2 cellular contexts compared by ENCODE assay signal in the genomic region with DNA sequence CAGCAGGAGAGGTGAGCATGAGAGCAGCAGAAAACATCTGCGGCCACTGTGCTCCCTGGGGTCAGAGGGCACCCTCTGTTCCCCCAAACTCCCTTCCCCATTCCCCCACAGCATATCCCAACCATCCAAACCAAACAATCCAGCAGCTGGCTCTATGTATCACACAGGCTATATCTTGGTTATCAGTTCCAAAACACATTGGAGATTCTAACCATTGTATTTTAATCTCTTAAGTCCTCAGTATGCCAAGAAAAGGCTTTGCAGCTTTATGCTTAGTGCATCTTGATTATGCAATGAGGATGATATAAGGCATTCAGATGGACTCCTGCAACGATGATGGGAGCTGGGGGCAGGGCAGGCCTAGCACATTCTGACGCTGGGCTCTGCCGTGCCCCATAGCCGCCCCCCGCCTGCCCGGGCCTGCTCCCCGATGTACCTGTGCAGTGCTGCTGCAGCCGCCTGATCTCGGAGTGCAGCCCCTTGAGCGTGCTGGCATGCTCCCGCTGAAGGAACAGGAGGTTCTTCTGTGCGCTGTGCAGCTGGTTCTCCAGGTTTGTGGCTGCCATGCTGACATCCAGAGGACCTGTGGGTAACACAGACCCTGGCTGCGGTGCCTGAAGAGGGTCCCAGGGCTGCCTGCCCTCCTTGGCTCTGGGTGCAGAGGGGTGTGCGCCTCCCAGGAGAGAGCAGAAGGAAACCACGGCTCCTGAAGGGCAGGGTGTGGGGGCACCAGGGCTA.
TF ChIP-seq lines count a peak whose summit lies in the region.

No MANE protein-coding gene starts in this region.

TF ChIP-seq in IMR-90, 13 proteins besides CTCF, POLR2A, EP300 and RAD21:
- TF ChIP-seq BHLHE40 (IDR thresholded peaks at IDR 0.05; ENCODE audit: low read depth, low read length) (no peak), CEBPB (IDR thresholded peaks at IDR 0.05; ENCODE audit: low read depth, low read length) (peak; percentile 71)
TF ChIP-seq in IMR-90: peak in this region for 1.

TF ChIP-seq in K562, 482 proteins besides CTCF, POLR2A, EP300 and RAD21:
- TF ChIP-seq KDM4B (IDR thresholded peaks at IDR 0.05; ENCODE audit: borderline replicate concordance in 2 of 2, low read depth in 1 of 2) (no peak), EZH2 (IDR thresholded peaks at IDR 0.05; ENCODE audit: borderline replicate concordance, low read depth, low read length) (no peak), ZSCAN29 (IDR thresholded peaks at IDR 0.05) (no peak), CBFA2T3 (IDR thresholded peaks at IDR 0.05) (peak; percentile 53), SMARCA4 (IDR thresholded peaks at IDR 0.05) (no peak), ZNF384 (IDR thresholded peaks at IDR 0.05; ENCODE audit: low read depth, low read length) (no peak), DNMT1 (IDR thresholded peaks at IDR 0.05) (no peak), ZNF263 (CRISPR knock-in tag; IDR thresholded peaks at IDR 0.05; ENCODE audit: borderline replicate concordance) (no peak), TCF3 (CRISPR knock-in tag; IDR thresholded peaks at IDR 0.05) (0 out of 2 replicates have a peak, but pooled peaks have one; percentile 31), ZC3H11A (IDR thresholded peaks at IDR 0.05; ENCODE audit: low read depth, low read length) (no peak), IFI16 (CRISPR knock-in tag; IDR thresholded peaks at IDR 0.05) (no peak), MCM2 (IDR thresholded peaks at IDR 0.05; ENCODE audit: low read depth) (no peak), SRF (CRISPR knock-in tag; IDR thresholded peaks at IDR 0.05) (no peak), ESRRB (CRISPR knock-in tag; IDR thresholded peaks at IDR 0.05; ENCODE audit: borderline replicate concordance) (no peak), ESRRA (IDR thresholded peaks at IDR 0.05; ENCODE audit: borderline replicate concordance, low read depth) (no peak), PRPF4 (IDR thresholded peaks at IDR 0.05; ENCODE audit: insufficient read depth, low read depth, low read length, poor library complexity, severe bottlenecking) (no peak), TEAD4 (IDR thresholded peaks at IDR 0.05; ENCODE audit: low read length) (0 out of 2 replicates have a peak, but pooled peaks have one; percentile 8), TEAD4 (CRISPR knock-in tag; IDR thresholded peaks at IDR 0.05; ENCODE audit: borderline replicate concordance) (no peak), MTA2 (IDR thresholded peaks at IDR 0.05; ENCODE audit: low read depth) (no peak), RB1 (IDR thresholded peaks at IDR 0.05; ENCODE audit: low read depth) (no peak), CEBPB (tag; IDR thresholded peaks at IDR 0.05) (peak; percentile 65), E2F3 (CRISPR knock-in tag; IDR thresholded peaks at IDR 0.05) (no peak), PHF20 (IDR thresholded peaks at IDR 0.05; ENCODE audit: partially characterized antibody) (no peak), CCNT2 (IDR thresholded peaks at IDR 0.05; ENCODE audit: borderline replicate concordance, extremely low read depth, insufficient read length, low read depth, low read length) (no peak), ZNF699 (CRISPR knock-in tag; IDR thresholded peaks at IDR 0.05; ENCODE audit: insufficient replicate concordance) (no peak), CEBPG (CRISPR knock-in tag; IDR thresholded peaks at IDR 0.05) (peak; percentile 43; the same call in 1 of the 2 replicates), CEBPG (tag; conservative IDR thresholded peaks at IDR 0.05 in 1 of 2, IDR thresholded peaks at IDR 0.05 in 1 of 2) (no peak), ZNF436 (CRISPR knock-in tag; IDR thresholded peaks at IDR 0.05) (no peak), SUPT5H (IDR thresholded peaks at IDR 0.05) (no peak), NFATC3 (IDR thresholded peaks at IDR 0.05) (no peak), TAL1 (IDR thresholded peaks at IDR 0.05) (peak; percentile 16; the same call in 1 of the 2 replicates), ZNF3 (CRISPR knock-in tag; IDR thresholded peaks at IDR 0.05) (no peak)
- TF ChIP-seq, protein P1, sequence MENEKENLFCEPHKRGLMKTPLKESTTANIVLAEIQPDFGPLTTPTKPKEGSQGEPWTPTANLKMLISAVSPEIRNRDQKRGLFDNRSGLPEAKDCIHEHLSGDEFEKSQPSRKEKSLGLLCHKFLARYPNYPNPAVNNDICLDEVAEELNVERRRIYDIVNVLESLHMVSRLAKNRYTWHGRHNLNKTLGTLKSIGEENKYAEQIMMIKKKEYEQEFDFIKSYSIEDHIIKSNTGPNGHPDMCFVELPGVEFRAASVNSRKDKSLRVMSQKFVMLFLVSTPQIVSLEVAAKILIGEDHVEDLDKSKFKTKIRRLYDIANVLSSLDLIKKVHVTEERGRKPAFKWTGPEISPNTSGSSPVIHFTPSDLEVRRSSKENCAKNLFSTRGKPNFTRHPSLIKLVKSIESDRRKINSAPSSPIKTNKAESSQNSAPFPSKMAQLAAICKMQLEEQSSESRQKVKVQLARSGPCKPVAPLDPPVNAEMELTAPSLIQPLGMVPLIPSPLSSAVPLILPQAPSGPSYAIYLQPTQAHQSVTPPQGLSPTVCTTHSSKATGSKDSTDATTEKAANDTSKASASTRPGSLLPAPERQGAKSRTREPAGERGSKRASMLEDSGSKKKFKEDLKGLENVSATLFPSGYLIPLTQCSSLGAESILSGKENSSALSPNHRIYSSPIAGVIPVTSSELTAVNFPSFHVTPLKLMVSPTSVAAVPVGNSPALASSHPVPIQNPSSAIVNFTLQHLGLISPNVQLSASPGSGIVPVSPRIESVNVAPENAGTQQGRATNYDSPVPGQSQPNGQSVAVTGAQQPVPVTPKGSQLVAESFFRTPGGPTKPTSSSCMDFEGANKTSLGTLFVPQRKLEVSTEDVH (IDR thresholded peaks at IDR 0.05; ENCODE audit: low read depth, partially characterized antibody) = no peak
- TF ChIP-seq, protein P2, sequence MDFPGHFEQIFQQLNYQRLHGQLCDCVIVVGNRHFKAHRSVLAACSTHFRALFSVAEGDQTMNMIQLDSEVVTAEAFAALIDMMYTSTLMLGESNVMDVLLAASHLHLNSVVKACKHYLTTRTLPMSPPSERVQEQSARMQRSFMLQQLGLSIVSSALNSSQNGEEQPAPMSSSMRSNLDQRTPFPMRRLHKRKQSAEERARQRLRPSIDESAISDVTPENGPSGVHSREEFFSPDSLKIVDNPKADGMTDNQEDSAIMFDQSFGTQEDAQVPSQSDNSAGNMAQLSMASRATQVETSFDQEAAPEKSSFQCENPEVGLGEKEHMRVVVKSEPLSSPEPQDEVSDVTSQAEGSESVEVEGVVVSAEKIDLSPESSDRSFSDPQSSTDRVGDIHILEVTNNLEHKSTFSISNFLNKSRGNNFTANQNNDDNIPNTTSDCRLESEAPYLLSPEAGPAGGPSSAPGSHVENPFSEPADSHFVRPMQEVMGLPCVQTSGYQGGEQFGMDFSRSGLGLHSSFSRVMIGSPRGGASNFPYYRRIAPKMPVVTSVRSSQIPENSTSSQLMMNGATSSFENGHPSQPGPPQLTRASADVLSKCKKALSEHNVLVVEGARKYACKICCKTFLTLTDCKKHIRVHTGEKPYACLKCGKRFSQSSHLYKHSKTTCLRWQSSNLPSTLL (IDR thresholded peaks at IDR 0.05) = no peak
- TF ChIP-seq, protein P3, sequence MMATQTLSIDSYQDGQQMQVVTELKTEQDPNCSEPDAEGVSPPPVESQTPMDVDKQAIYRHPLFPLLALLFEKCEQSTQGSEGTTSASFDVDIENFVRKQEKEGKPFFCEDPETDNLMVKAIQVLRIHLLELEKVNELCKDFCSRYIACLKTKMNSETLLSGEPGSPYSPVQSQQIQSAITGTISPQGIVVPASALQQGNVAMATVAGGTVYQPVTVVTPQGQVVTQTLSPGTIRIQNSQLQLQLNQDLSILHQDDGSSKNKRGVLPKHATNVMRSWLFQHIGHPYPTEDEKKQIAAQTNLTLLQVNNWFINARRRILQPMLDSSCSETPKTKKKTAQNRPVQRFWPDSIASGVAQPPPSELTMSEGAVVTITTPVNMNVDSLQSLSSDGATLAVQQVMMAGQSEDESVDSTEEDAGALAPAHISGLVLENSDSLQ (IDR thresholded peaks at IDR 0.05) = no peak
- TF ChIP-seq, protein P4, sequence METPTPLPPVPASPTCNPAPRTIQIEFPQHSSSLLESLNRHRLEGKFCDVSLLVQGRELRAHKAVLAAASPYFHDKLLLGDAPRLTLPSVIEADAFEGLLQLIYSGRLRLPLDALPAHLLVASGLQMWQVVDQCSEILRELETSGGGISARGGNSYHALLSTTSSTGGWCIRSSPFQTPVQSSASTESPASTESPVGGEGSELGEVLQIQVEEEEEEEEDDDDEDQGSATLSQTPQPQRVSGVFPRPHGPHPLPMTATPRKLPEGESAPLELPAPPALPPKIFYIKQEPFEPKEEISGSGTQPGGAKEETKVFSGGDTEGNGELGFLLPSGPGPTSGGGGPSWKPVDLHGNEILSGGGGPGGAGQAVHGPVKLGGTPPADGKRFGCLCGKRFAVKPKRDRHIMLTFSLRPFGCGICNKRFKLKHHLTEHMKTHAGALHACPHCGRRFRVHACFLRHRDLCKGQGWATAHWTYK (CRISPR knock-in tag; IDR thresholded peaks at IDR 0.05) = no peak
TF ChIP-seq in K562: peak in this region for 6.
